Comparison of ENCODE assay signal across 6 cellular contexts in genomic region chr19:35714601-35715354, GRCh38. TPM values are rescaled to one million over a fixed set of nuclear protein-coding genes. Genes with fewer than 3 reads are reported as not detected.
DNase-seq lines count a peak whose midpoint lies in the region; TF ChIP-seq lines count a peak whose summit lies in the region.

No MANE protein-coding gene starts in this region.

- TF ChIP-seq CTCF in HEK293 (tag by site-specific recombination; IDR thresholded peaks at IDR 0.05) (peak; percentile 33; the same call in 1 of the 2 replicates), spleen (IDR thresholded peaks at IDR 0.05 in 8 of 11, conservative IDR thresholded peaks at IDR 0.05 in 3 of 11) (peak in 2 of 11 experiments; percentile 5 to 9)

- H3K27me3 ChIP-seq in CD8-positive, alpha-beta memory T cell (ENCODE audit: insufficient read depth, low read length, poor library complexity, severe bottlenecking): no peaks in the 10 kb centered on the region
- H3K27me3 ChIP-seq in spleen (replicated peaks in 1 of 7): no peaks in the 10 kb centered on the region

- 64 to 80% (median 68%) methylated on average over 11 to 14 of the region's 14 CpGs for WGBS in spleen, 5 donors

- TF ChIP-seq POLR2A in spleen (IDR thresholded peaks at IDR 0.05): no peak

- peak overlapping the region; percentile 48 to 98 (median 87) for H3K27ac Mint-ChIP-seq in CD8-positive, alpha-beta memory T cell
- H3K27ac Mint-ChIP-seq in activated naive CD8-positive, alpha-beta T cell treated with anti-CD3 and anti-CD28 coated beads for 36 hours: peak overlapping the region; percentile 98

- peak overlapping the region; percentile 41 to 70 (median 67) for H3K4me3 Mint-ChIP-seq in CD8-positive, alpha-beta memory T cell
- H3K4me3 Mint-ChIP-seq in activated naive CD8-positive, alpha-beta T cell treated with anti-CD3 and anti-CD28 coated beads for 36 hours: peak overlapping the region; percentile 93

- H3K36me3 Mint-ChIP-seq in CD8-positive, alpha-beta memory T cell: peaks cover 0 to 14% (median 0%) of the 10 kb centered on the region in 3 donors
- peaks cover 56% of the 10 kb centered on the region for H3K36me3 Mint-ChIP-seq in activated naive CD8-positive, alpha-beta T cell treated with anti-CD3 and anti-CD28 coated beads for 36 hours

- intact Hi-C loops in spleen (cut with DNase I; ENCODE audit: low total_unique reads): loop anchor here (10.0 kb wide), 1 partner anchor 160 kb away; no protein-coding TSS in a partner anchor

- CTCF ChIA-PET in CD8-positive, alpha-beta memory T cell (lab: Charles Lee): interaction anchor here (0.8 to 4.0 kb wide), 4 partner anchors 13 to 31 kb away, joined by 3 to 20 read pairs (median 3); partner anchors contain the start of genes PSENEN and U2AF1L4
- CTCF ChIA-PET in HEK293 (lab: Yijun Ruan, JAX): interaction anchor here (0.6 to 6.0 kb wide), 11 partner anchors 11 to 361 kb away, joined by 3 to 119 read pairs (median 4); partner anchors contain the start of genes LIN37 and ZBTB32

- no peaks in the 10 kb centered on the region for H3K9me3 Mint-ChIP-seq in CD8-positive, alpha-beta memory T cell
- peaks cover 2% of the 10 kb centered on the region for H3K9me3 Mint-ChIP-seq in activated naive CD8-positive, alpha-beta T cell treated with anti-CD3 and anti-CD28 coated beads for 36 hours

- H3K4me3 ChIP-seq in CD8-positive, alpha-beta memory T cell (ENCODE audit: low read length): no peak overlapping the region
- H3K4me3 ChIP-seq in HEK293 (ENCODE audit: low read depth, low read length): no peak overlapping the region
- H3K4me3 ChIP-seq in spleen: peak overlapping the region in 3 of 8 donors; percentile 2 to 87 (median 21)

- H3K9me3 ChIP-seq in CD8-positive, alpha-beta memory T cell (ENCODE audit: low read length): no peaks in the 10 kb centered on the region
- H3K9me3 ChIP-seq in HEK293 (ENCODE audit: control insufficient read depth, insufficient read depth, low read depth, low read length): no peaks in the 10 kb centered on the region
- no peaks in the 10 kb centered on the region for H3K9me3 ChIP-seq in spleen

- no peaks in the 10 kb centered on the region for H3K36me3 ChIP-seq in CD8-positive, alpha-beta memory T cell (ENCODE audit: insufficient read depth, low read length)
- H3K36me3 ChIP-seq in HEK293 (ENCODE audit: control insufficient read depth in 2 of 2, insufficient read depth in 1 of 2, low read length in 2 of 2) (peaks cover 4 to 6% of the 10 kb centered on the region in 2 experiments; a peak in 2 of 3 replicates), spleen (peaks cover 0 to 5% (median 2%) of the 10 kb centered on the region in 6 donors)

- H3K4me1 Mint-ChIP-seq in CD8-positive, alpha-beta memory T cell: peaks cover 55 to 79% (median 71%) of the 10 kb centered on the region in 3 donors
- peaks cover 47% of the 10 kb centered on the region for H3K4me1 Mint-ChIP-seq in activated naive CD8-positive, alpha-beta T cell treated with anti-CD3 and anti-CD28 coated beads for 36 hours

- no peak overlapping the region for H3K27ac ChIP-seq in CD8-positive, alpha-beta memory T cell (ENCODE audit: low read depth, low read length)
- H3K27ac ChIP-seq in HEK293 (ENCODE audit: extremely low read depth, low read depth, low read length) (no peak overlapping the region; the same call in 1 of the 2 replicates), spleen (peak overlapping the region in 4 of 8 donors; percentile 65 to 98 (median 96))

- DNase-seq in CD8-positive, alpha-beta memory T cell: no peak
- DNase-seq in activated naive CD8-positive, alpha-beta T cell treated with anti-CD3 and anti-CD28 coated beads for 36 hours: no peak
- DNase-seq in putamen (ENCODE audit: low spot score) (no peak), spleen (no peak)
- no peak for DNase-seq in central memory CD4-positive, alpha-beta T cell

- peaks cover 70% of the 10 kb centered on the region for H3K4me1 ChIP-seq in CD8-positive, alpha-beta memory T cell (ENCODE audit: insufficient read depth, low read length)
- peaks cover 23% of the 10 kb centered on the region for H3K4me1 ChIP-seq in HEK293 (ENCODE audit: control insufficient read depth, insufficient read depth, low read length)
- peaks cover 30 to 87% (median 71%) of the 10 kb centered on the region in 6 donors for H3K4me1 ChIP-seq in spleen

- POLR2A ChIA-PET in CD8-positive, alpha-beta memory T cell (lab: Charles Lee): interaction anchor here (1.2 kb wide), 1 partner anchor 34 kb away, joined by 3 read pairs; the partner anchor contains the start of gene LIN37
- POLR2A ChIA-PET in HEK293 (lab: Yijun Ruan, JAX): interaction anchor here (1.1 to 2.2 kb wide), 4 partner anchors 13 to 155 kb away, joined by 4 to 6 read pairs (median 5); partner anchors contain the start of gene LIN37

- peaks cover 0 to 8% of the 10 kb centered on the region in 2 donors for H3K27me3 Mint-ChIP-seq in CD8-positive, alpha-beta memory T cell
- H3K27me3 Mint-ChIP-seq in activated naive CD8-positive, alpha-beta T cell treated with anti-CD3 and anti-CD28 coated beads for 36 hours: peaks cover 16% of the 10 kb centered on the region

TF ChIP-seq in HEK293, 187 proteins besides CTCF, POLR2A, EP300 and RAD21:
- no peak for TF ChIP-seq ZNF561 (tag by site-specific recombination; IDR thresholded peaks at IDR 0.05; ENCODE audit: borderline replicate concordance)
- no peak for TF ChIP-seq ZNF324 (tag by site-specific recombination; IDR thresholded peaks at IDR 0.05)
- TF ChIP-seq ZNF555 (tag by site-specific recombination; conservative IDR thresholded peaks at IDR 0.05): no peak
- no peak for TF ChIP-seq KLF16 (tag by site-specific recombination; IDR thresholded peaks at IDR 0.05)
- TF ChIP-seq ZNF548 (tag by site-specific recombination; IDR thresholded peaks at IDR 0.05): no peak

RNA-seq across cellular contexts. Expression of gene KMT2B, which starts 3.0 kb away (rescaled TPM):
- 10 to 100 TPM; 62.6 to 67.8 TPM for total RNA-seq in CD8-positive, alpha-beta memory T cell
- polyA plus RNA-seq in CD8-positive, alpha-beta memory T cell: 2.9 TPM
- 10 to 100 TPM; 42.2 to 45.5 TPM for total RNA-seq in activated naive CD8-positive, alpha-beta T cell treated with anti-CD3 and anti-CD28 coated beads for 36 hours
- total RNA-seq in spleen: 10 to 100 TPM; 36.6 to 58.2 (median 50.7) TPM
- polyA plus RNA-seq in spleen: 10 to 100 TPM; 17.6 to 37.2 (median 27.6) TPM

RNA-seq across cellular contexts. Expression of gene ZBTB32, which starts 10.4 kb away (rescaled TPM):
- total RNA-seq in CD8-positive, alpha-beta memory T cell: 100 to 1,000 TPM; 223 to 225 TPM
- 0.77 TPM for polyA plus RNA-seq in CD8-positive, alpha-beta memory T cell
- total RNA-seq in activated naive CD8-positive, alpha-beta T cell treated with anti-CD3 and anti-CD28 coated beads for 36 hours: 100 to 1,000 TPM; 220 to 238 TPM
- 1 to 10 TPM; 2.5 to 6.9 (median 4.0) TPM for total RNA-seq in spleen
- polyA plus RNA-seq in spleen: 1 to 10 TPM; 3.0 to 8.2 (median 4.8) TPM

RNA-seq across cellular contexts. Expression of gene IGFLR1, which starts 27.5 kb away (rescaled TPM):
- total RNA-seq in CD8-positive, alpha-beta memory T cell: 100 to 1,000 TPM; 108 to 110 TPM
- polyA plus RNA-seq in CD8-positive, alpha-beta memory T cell: 96.7 TPM
- 10 to 100 TPM; 79.2 to 80.6 TPM for total RNA-seq in activated naive CD8-positive, alpha-beta T cell treated with anti-CD3 and anti-CD28 coated beads for 36 hours
- 10 to 100 TPM; 16.5 to 64.7 (median 43.5) TPM for total RNA-seq in spleen
- polyA plus RNA-seq in spleen: 10 to 100 TPM; 30.1 to 62.9 (median 49.3) TPM

RNA-seq across cellular contexts. Expression of gene U2AF1L4, which starts 30.4 kb away (rescaled TPM):
- 10 to 100 TPM; 29.0 to 32.2 TPM for total RNA-seq in CD8-positive, alpha-beta memory T cell
- polyA plus RNA-seq in CD8-positive, alpha-beta memory T cell: 37.5 TPM
- total RNA-seq in activated naive CD8-positive, alpha-beta T cell treated with anti-CD3 and anti-CD28 coated beads for 36 hours: 10 to 100 TPM; 42.3 to 43.9 TPM
- 10 to 100 TPM; 27.3 to 65.1 (median 29.7) TPM for total RNA-seq in spleen
- 10 to 100 TPM; 27.2 to 96.5 (median 60.7) TPM for polyA plus RNA-seq in spleen

RNA-seq across cellular contexts. Expression of gene PSENEN, which starts 30.7 kb away (rescaled TPM):
- 10 to 100 TPM; 50.8 to 57.8 TPM for total RNA-seq in CD8-positive, alpha-beta memory T cell
- 101 TPM for polyA plus RNA-seq in CD8-positive, alpha-beta memory T cell
- 10 to 100 TPM; 38.5 to 41.6 TPM for total RNA-seq in activated naive CD8-positive, alpha-beta T cell treated with anti-CD3 and anti-CD28 coated beads for 36 hours
- total RNA-seq in spleen: 10 to 100 TPM; 37.5 to 55.7 (median 47.6) TPM
- 10 to 100 TPM; 61.9 to 71.3 (median 62.1) TPM for polyA plus RNA-seq in spleen

Comparison
In these comparisons a context has a peak if more than half of its experiments do, and no peak if none do; other contexts are left out.
1. RNA of gene ZBTB32, which starts 10.4 kb away (total RNA-seq): 220 to 238 TPM in activated naive CD8-positive, alpha-beta T cell treated with anti-CD3 and anti-CD28 coated beads for 36 hours and 223 to 225 TPM in CD8-positive, alpha-beta memory T cell; 2.5 to 6.9 TPM in spleen; every median in the first group is over 10 times any median in the second.